Comparison of ENCODE assay signal across 11 cellular contexts in genomic region chr20:17662333-17663039, GRCh38. TPM values are rescaled to one million over a fixed set of nuclear protein-coding genes. Genes with fewer than 3 reads are reported as not detected.
A peak's percentile ranks its signal among the peaks of the same experiment; 100 is the strongest.
DNase-seq lines count a peak whose midpoint lies in the region; FAIRE-seq lines count a peak whose summit lies in the region.
"Had no signal": no experiment of that assay in that cellular context is flagged by ENCODE, and none has a peak within 500 bp of the region (broad histone marks: within the 10 kb centered on the region; RNA-seq: fewer than 3 reads in every experiment).

No MANE protein-coding gene starts in this region.

- no peaks in the 10 kb centered on the region for H3K27me3 Mint-ChIP-seq in T-helper 1 cell treated with Interleukin-12 subunit alpha and Interleukin-12 subunit beta and Interleukin-4 antibody, amounts not matched to agents 30 μg/mL and 1 μg/mL, for 36 hours (ENCODE audit: low read depth)

- FAIRE-seq in small intestine (lab: Jason Lieb, UNC) = no peak
- FAIRE-seq: endothelial cell of umbilical vein, GM12891 had no signal

- intact Hi-C loops in cardiac septum (cut with DNase I) = no loop called here

- H3K27me3 ChIP-seq in small intestine (ENCODE audit: control insufficient read depth in 2 of 2, insufficient read depth in 2 of 2, low read length in 2 of 2) = no peaks in the 10 kb centered on the region

- H3K9me3 Mint-ChIP-seq in T-helper 1 cell treated with Interleukin-12 subunit alpha and Interleukin-12 subunit beta and Interleukin-4 antibody, amounts not matched to agents 30 μg/mL and 1 μg/mL, for 36 hours = no peaks in the 10 kb centered on the region

- no peaks in the 10 kb centered on the region for H3K9me3 ChIP-seq in small intestine (ENCODE audit: control insufficient read depth, low read depth)

- H3K36me3 ChIP-seq in small intestine (ENCODE audit: control insufficient read depth in 2 of 2, insufficient read depth in 2 of 2, low read length in 2 of 2) = peaks cover 8 to 16% of the 10 kb centered on the region in 2 donors

- peak overlapping the region; percentile 77 for H3K27ac Mint-ChIP-seq in T-helper 1 cell treated with Interleukin-12 subunit alpha and Interleukin-12 subunit beta and Interleukin-4 antibody, amounts not matched to agents 30 μg/mL and 1 μg/mL, for 36 hours

- peaks cover 36% of the 10 kb centered on the region for H3K36me3 Mint-ChIP-seq in T-helper 1 cell treated with Interleukin-12 subunit alpha and Interleukin-12 subunit beta and Interleukin-4 antibody, amounts not matched to agents 30 μg/mL and 1 μg/mL, for 36 hours (ENCODE audit: low read depth)

- H3K4me3 ChIP-seq in small intestine (ENCODE audit: low read depth in 1 of 2, low read length in 2 of 2) = no peak overlapping the region

- H3K4me1 Mint-ChIP-seq in T-helper 1 cell treated with Interleukin-12 subunit alpha and Interleukin-12 subunit beta and Interleukin-4 antibody, amounts not matched to agents 30 μg/mL and 1 μg/mL, for 36 hours (ENCODE audit: low read depth) = peaks cover 56% of the 10 kb centered on the region

- peaks cover 0 to 17% of the 10 kb centered on the region in 2 donors for H3K4me1 ChIP-seq in small intestine (ENCODE audit: control insufficient read depth in 2 of 2, insufficient read depth in 1 of 2, low read depth in 1 of 2, low read length in 1 of 2)

- H3K27ac ChIP-seq in small intestine (ENCODE audit: low read depth in 1 of 2, low read length in 1 of 2) = peak overlapping the region; percentile 5 to 13

- WGBS in small intestine, 3 donors = 56 to 76% (median 68%) methylated on average over 10 of the region's 10 CpGs

- H3K4me3 Mint-ChIP-seq in T-helper 1 cell treated with Interleukin-12 subunit alpha and Interleukin-12 subunit beta and Interleukin-4 antibody, amounts not matched to agents 30 μg/mL and 1 μg/mL, for 36 hours = peak overlapping the region; percentile 21

- DNase-seq in GF-D8 (lab: John Stamatoyannopoulos, UW) (peak; percentile 73), cardiac septum (ENCODE audit: low spot score) (peak; percentile 76), small intestine (no peak), NCI-H2227 (lab: John Stamatoyannopoulos, UW; ENCODE audit: unreplicated experiment) (no peak), NCI-H510A (lab: John Stamatoyannopoulos, UW) (no peak)
- no peak for DNase-seq in activated CD4-positive, CD25-positive, alpha-beta regulatory T cell (lab: John Stamatoyannopoulos, UW)
- no peak for DNase-seq in stimulated activated CD4-positive, alpha-beta T cell treated with anti-CD3 and anti-CD28 coated beads, Interleukin-4, amount 100 ng/mL, for 4 hours
- DNase-seq: T-helper 9 cell had no signal

RNA-seq across cellular contexts. Expression of gene RRBP1, which starts 19.6 kb away (rescaled TPM):
- 46.7 TPM for total RNA-seq in cardiac septum
- polyA plus RNA-seq in small intestine = 100 to 1,000 TPM in 1 of 3 donors, 10 to 100 TPM in 2; 45.2 to 164 (median 59.7) TPM

RNA-seq across cellular contexts. Expression of gene BANF2, which starts 37.3 kb away (rescaled TPM):
- not detected for total RNA-seq in cardiac septum
- polyA plus RNA-seq in small intestine = not detected
- total RNA-seq: endothelial cell of umbilical vein had no signal
- polyA plus RNA-seq: endothelial cell of umbilical vein had no signal

Comparison
In these comparisons a context has a peak if more than half of its experiments do, and no peak if none do; other contexts are left out.
1. DNase-seq: peak in GF-D8 (single experiment) and cardiac septum (single experiment); none in small intestine (single experiment), NCI-H2227 (single experiment), activated CD4-positive, CD25-positive, alpha-beta regulatory T cell (0 of 4), stimulated activated CD4-positive, alpha-beta T cell treated with anti-CD3 and anti-CD28 coated beads, Interleukin-4, amount 100 ng/mL, for 4 hours (0 of 2) and NCI-H510A (single experiment).